ENCODE assay signal across 1 cellular context in genomic region chr12:109597795-109598427, GRCh38.
A peak's percentile ranks its signal among the peaks of the same experiment; 100 is the strongest.
TF ChIP-seq lines count a peak whose summit lies in the region.

No MANE protein-coding gene starts in this region.

TF ChIP-seq in HepG2, 621 proteins besides CTCF, POLR2A, EP300 and RAD21 (continued from another document and continues in another):
- TF ChIP-seq ZNF652 (CRISPR knock-in tag; IDR thresholded peaks at IDR 0.05; ENCODE audit: borderline replicate concordance, low read depth) (peak; percentile 23; the same call in 1 of the 2 replicates), HNF1B (CRISPR knock-in tag; IDR thresholded peaks at IDR 0.05) (peak; percentile 50; the same call in 1 of the 2 replicates), RFX3 (CRISPR knock-in tag; IDR thresholded peaks at IDR 0.05) (no peak), ISL2 (CRISPR knock-in tag; IDR thresholded peaks at IDR 0.05) (peak; percentile 15), XRCC5 (optimal IDR thresholded peaks at IDR 0.05; ENCODE audit: low read length) (peak; percentile 93), PPARG (CRISPR knock-in tag; conservative IDR thresholded peaks at IDR 0.05) (peak; percentile 36; the same call in 1 of the 2 replicates), TAF1 (CRISPR knock-in tag; IDR thresholded peaks at IDR 0.05) (peak; percentile 46; the same call in 1 of the 2 replicates), HOXA5 (CRISPR knock-in tag; IDR thresholded peaks at IDR 0.05) (0 out of 2 replicates have a peak, but pooled peaks have one; percentile 14), SP5 (CRISPR knock-in tag; IDR thresholded peaks at IDR 0.05; ENCODE audit: borderline replicate concordance, low read depth) (0 out of 2 replicates have a peak, but pooled peaks have one; percentile 44), THAP9 (CRISPR knock-in tag; IDR thresholded peaks at IDR 0.05; ENCODE audit: borderline replicate concordance) (peak; percentile 75), KDM4B (CRISPR knock-in tag; IDR thresholded peaks at IDR 0.05) (peak; percentile 53; the same call in 1 of the 2 replicates), NKX3-1 (CRISPR knock-in tag; IDR thresholded peaks at IDR 0.05) (no peak), ZNF333 (CRISPR knock-in tag; IDR thresholded peaks at IDR 0.05; ENCODE audit: borderline replicate concordance) (0 out of 2 replicates have a peak, but pooled peaks have one; percentile 20), ARID5B (CRISPR knock-in tag; IDR thresholded peaks at IDR 0.05) (peak; percentile 42), RFX1 (IDR thresholded peaks at IDR 0.05) (no peak), ZNF776 (CRISPR knock-in tag; IDR thresholded peaks at IDR 0.05) (peak; percentile 46; the same call in 1 of the 2 replicates), ARNTL (CRISPR knock-in tag; IDR thresholded peaks at IDR 0.05) (no peak), TMF1 (CRISPR knock-in tag; IDR thresholded peaks at IDR 0.05; ENCODE audit: low read depth) (0 out of 2 replicates have a peak, but pooled peaks have one; percentile 19), DPF2 (CRISPR knock-in tag; IDR thresholded peaks at IDR 0.05; ENCODE audit: borderline replicate concordance, low read depth) (peak; percentile 18; the same call in 1 of the 2 replicates), MYC (CRISPR knock-in tag; IDR thresholded peaks at IDR 0.05; ENCODE audit: borderline replicate concordance) (peak; percentile 38; the same call in 1 of the 2 replicates), ZFYVE20 (CRISPR knock-in tag; IDR thresholded peaks at IDR 0.05; ENCODE audit: borderline replicate concordance, low read depth) (no peak), ATF1 (CRISPR knock-in tag; IDR thresholded peaks at IDR 0.05) (no peak), ZFAT (CRISPR knock-in tag; conservative IDR thresholded peaks at IDR 0.05) (no peak), ESRRA (CRISPR knock-in tag; IDR thresholded peaks at IDR 0.05; ENCODE audit: low read depth) (no peak; the same call in 1 of the 2 replicates), ZMYM2 (CRISPR knock-in tag; IDR thresholded peaks at IDR 0.05) (peak; percentile 68; the same call in 1 of the 2 replicates), ZNF567 (CRISPR knock-in tag; IDR thresholded peaks at IDR 0.05; ENCODE audit: borderline replicate concordance) (no peak), MBD4 (IDR thresholded peaks at IDR 0.05; ENCODE audit: borderline replicate concordance, low read length) (0 out of 2 replicates have a peak, but pooled peaks have one; percentile 39), KDM3A (CRISPR knock-in tag; IDR thresholded peaks at IDR 0.05; ENCODE audit: low read depth) (peak; percentile 69; the same call in 1 of the 2 replicates), RXRB (CRISPR knock-in tag; IDR thresholded peaks at IDR 0.05; ENCODE audit: borderline replicate concordance) (peak; percentile 20; the same call in 1 of the 2 replicates), GATAD2A (CRISPR knock-in tag; IDR thresholded peaks at IDR 0.05) (peak; percentile 56)
- TF ChIP-seq, protein P1, sequence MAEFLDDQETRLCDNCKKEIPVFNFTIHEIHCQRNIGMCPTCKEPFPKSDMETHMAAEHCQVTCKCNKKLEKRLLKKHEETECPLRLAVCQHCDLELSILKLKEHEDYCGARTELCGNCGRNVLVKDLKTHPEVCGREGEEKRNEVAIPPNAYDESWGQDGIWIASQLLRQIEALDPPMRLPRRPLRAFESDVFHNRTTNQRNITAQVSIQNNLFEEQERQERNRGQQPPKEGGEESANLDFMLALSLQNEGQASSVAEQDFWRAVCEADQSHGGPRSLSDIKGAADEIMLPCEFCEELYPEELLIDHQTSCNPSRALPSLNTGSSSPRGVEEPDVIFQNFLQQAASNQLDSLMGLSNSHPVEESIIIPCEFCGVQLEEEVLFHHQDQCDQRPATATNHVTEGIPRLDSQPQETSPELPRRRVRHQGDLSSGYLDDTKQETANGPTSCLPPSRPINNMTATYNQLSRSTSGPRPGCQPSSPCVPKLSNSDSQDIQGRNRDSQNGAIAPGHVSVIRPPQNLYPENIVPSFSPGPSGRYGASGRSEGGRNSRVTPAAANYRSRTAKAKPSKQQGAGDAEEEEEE (CRISPR knock-in tag; IDR thresholded peaks at IDR 0.05; ENCODE audit: borderline replicate concordance) = peak; percentile 76; the same call in 1 of the 2 replicates
- TF ChIP-seq, protein P2, sequence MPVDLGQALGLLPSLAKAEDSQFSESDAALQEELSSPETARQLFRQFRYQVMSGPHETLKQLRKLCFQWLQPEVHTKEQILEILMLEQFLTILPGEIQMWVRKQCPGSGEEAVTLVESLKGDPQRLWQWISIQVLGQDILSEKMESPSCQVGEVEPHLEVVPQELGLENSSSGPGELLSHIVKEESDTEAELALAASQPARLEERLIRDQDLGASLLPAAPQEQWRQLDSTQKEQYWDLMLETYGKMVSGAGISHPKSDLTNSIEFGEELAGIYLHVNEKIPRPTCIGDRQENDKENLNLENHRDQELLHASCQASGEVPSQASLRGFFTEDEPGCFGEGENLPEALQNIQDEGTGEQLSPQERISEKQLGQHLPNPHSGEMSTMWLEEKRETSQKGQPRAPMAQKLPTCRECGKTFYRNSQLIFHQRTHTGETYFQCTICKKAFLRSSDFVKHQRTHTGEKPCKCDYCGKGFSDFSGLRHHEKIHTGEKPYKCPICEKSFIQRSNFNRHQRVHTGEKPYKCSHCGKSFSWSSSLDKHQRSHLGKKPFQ (CRISPR knock-in tag; IDR thresholded peaks at IDR 0.05; ENCODE audit: insufficient replicate concordance) = no peak
- TF ChIP-seq, protein P3, sequence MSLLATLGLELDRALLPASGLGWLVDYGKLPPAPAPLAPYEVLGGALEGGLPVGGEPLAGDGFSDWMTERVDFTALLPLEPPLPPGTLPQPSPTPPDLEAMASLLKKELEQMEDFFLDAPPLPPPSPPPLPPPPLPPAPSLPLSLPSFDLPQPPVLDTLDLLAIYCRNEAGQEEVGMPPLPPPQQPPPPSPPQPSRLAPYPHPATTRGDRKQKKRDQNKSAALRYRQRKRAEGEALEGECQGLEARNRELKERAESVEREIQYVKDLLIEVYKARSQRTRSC (CRISPR knock-in tag; IDR thresholded peaks at IDR 0.05; ENCODE audit: low read depth) = 0 out of 2 replicates have a peak, but pooled peaks have one; percentile 16
- TF ChIP-seq, protein P4, sequence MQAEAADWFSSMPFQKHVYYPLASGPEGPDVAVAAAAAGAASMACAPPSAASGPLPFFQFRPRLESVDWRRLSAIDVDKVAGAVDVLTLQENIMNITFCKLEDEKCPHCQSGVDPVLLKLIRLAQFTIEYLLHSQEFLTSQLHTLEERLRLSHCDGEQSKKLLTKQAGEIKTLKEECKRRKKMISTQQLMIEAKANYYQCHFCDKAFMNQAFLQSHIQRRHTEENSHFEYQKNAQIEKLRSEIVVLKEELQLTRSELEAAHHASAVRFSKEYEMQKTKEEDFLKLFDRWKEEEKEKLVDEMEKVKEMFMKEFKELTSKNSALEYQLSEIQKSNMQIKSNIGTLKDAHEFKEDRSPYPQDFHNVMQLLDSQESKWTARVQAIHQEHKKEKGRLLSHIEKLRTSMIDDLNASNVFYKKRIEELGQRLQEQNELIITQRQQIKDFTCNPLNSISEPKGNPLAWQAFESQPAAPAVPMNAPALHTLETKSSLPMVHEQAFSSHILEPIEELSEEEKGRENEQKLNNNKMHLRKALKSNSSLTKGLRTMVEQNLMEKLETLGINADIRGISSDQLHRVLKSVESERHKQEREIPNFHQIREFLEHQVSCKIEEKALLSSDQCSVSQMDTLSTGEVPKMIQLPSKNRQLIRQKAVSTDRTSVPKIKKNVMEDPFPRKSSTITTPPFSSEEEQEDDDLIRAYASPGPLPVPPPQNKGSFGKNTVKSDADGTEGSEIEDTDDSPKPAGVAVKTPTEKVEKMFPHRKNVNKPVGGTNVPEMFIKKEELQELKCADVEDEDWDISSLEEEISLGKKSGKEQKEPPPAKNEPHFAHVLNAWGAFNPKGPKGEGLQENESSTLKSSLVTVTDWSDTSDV (CRISPR knock-in tag; IDR thresholded peaks at IDR 0.05) = no peak
- TF ChIP-seq, protein P5, sequence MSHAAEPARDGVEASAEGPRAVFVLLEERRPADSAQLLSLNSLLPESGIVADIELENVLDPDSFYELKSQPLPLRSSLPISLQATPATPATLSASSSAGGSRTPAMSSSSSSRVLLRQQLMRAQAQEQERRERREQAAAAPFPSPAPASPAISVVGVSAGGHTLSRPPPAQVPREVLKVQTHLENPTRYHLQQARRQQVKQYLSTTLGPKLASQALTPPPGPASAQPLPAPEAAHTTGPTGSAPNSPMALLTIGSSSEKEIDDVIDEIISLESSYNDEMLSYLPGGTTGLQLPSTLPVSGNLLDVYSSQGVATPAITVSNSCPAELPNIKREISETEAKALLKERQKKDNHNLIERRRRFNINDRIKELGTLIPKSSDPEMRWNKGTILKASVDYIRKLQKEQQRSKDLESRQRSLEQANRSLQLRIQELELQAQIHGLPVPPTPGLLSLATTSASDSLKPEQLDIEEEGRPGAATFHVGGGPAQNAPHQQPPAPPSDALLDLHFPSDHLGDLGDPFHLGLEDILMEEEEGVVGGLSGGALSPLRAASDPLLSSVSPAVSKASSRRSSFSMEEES (CRISPR knock-in tag; IDR thresholded peaks at IDR 0.05) = no peak
- TF ChIP-seq, protein P6, sequence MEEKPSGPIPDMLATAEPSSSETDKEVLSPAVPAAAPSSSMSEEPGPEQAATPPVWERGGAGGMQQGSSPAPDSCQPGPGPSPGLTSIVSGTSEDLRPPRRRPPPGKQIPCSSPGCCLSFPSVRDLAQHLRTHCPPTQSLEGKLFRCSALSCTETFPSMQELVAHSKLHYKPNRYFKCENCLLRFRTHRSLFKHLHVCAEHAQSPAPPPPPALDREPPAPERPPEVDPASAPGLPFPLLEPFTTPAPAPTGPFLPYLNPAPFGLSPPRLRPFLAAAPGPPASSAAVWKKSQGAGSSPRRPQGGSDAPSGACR (CRISPR knock-in tag; IDR thresholded peaks at IDR 0.05) = no peak
- TF ChIP-seq, protein P7, sequence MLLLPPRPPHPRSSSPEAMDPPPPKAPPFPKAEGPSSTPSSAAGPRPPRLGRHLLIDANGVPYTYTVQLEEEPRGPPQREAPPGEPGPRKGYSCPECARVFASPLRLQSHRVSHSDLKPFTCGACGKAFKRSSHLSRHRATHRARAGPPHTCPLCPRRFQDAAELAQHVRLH (CRISPR knock-in tag; IDR thresholded peaks at IDR 0.05; ENCODE audit: borderline replicate concordance, low read depth) = no peak
